8 cellular contexts compared by ENCODE assay signal in the genomic region with DNA sequence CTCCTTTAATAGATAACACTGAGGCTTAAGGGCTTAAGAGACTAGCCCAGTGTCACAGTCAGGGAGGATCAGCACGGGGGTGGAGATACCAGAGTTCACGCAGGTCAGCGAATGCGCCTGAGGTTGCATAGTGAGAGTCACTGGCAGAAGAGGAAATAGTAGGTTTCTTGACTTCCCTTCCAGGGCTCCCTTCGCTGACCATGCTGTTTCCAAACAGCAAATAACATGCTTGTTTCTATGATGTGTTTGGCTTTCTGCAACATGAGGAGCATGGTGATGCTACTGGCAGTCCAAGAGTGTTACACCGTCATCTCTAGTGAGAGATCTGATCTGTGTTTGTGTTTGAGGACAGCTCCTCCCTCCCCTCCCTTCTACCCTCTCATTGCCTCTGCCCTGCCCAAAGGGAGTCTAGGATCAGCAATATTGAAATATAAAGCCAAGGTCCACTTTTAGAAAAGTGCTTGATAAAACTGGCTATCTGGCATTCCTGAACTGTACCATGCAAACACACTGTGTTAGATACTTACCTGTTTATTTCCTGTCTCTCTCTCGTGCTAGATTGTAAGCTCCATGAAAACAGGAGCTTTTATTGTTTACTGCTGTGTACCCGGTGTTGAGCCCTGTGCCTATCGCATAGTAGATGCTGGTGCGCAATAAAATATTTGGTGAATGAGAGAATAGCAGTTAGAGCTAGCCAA. TPM values are rescaled to one million over a fixed set of nuclear protein-coding genes. Genes with fewer than 3 reads are reported as not detected.
DNase-seq lines count a peak whose midpoint lies in the region; ATAC-seq and TF ChIP-seq lines count a peak whose summit lies in the region.

No MANE protein-coding gene starts in this region.

- TF ChIP-seq CTCF in CD14-positive monocyte (IDR thresholded peaks at IDR 0.05) (no peak), progenitor cell of endocrine pancreas (IDR thresholded peaks at IDR 0.05; ENCODE audit: unreplicated experiment) (no peak)

- peaks cover 73% of the 10 kb centered on the region for H3K4me1 Mint-ChIP-seq in CD14-positive monocyte
- H3K4me1 Mint-ChIP-seq in progenitor cell of endocrine pancreas (ENCODE audit: low read depth), result peaks cover 42% of the 10 kb centered on the region

- H3K9me3 Mint-ChIP-seq in CD14-positive monocyte (no peaks in the 10 kb centered on the region), progenitor cell of endocrine pancreas (ENCODE audit: low read depth) (no peaks in the 10 kb centered on the region)

- DNase-seq in CD14-positive monocyte (ENCODE audit: low spot score) (peak; percentile 91), SKM-1 (lab: John Stamatoyannopoulos, UW; ENCODE audit: unreplicated experiment) (peak; percentile 56), cardiac septum (ENCODE audit: low spot score) (peak; percentile 87), NCI-H1436 (lab: John Stamatoyannopoulos, UW) (no peak), HEK293T (ENCODE audit: extremely low spot score) (no peak), progenitor cell of endocrine pancreas (ENCODE audit: low spot score, unreplicated experiment) (no peak)
- DNase-seq in stimulated activated naive CD8-positive, alpha-beta T cell treated with anti-CD3 and anti-CD28 coated beads, Interleukin-15, Interleukin-2, amounts not matched to agents 100 U/mL and 50 U/mL, for 24 hours, result peak; percentile 48

- peaks cover 49 to 70% of the 10 kb centered on the region in 2 donors for H3K36me3 Mint-ChIP-seq in CD14-positive monocyte
- peaks cover 11% of the 10 kb centered on the region for H3K36me3 Mint-ChIP-seq in progenitor cell of endocrine pancreas (ENCODE audit: insufficient read depth)

- intact Hi-C loops in CD14-positive monocyte (cut with micrococcal nuclease), result loop anchor here in 1 of 2 donors (5.0 kb wide), 1 partner anchor 43 kb away; no protein-coding TSS in a partner anchor
- intact Hi-C loops in cardiac septum (cut with DNase I), result no loop called here

- POLR2A ChIA-PET in HEK293T (lab: Yijun Ruan, JAX), result interaction anchor here (9.1 kb wide), 1 partner anchor 13 kb away, joined by 92 read pairs; a partner anchor contains a TSS

- peaks cover 0 to 1% (median 0%) of the 10 kb centered on the region in 3 donors for H3K27me3 Mint-ChIP-seq in CD14-positive monocyte (ENCODE audit: low read depth in 3 of 3)
- H3K27me3 Mint-ChIP-seq in progenitor cell of endocrine pancreas, result peaks cover 3% of the 10 kb centered on the region

- H3K27ac Mint-ChIP-seq in CD14-positive monocyte (peak overlapping the region; percentile 94 to 99 (median 98)), progenitor cell of endocrine pancreas (no peak overlapping the region)

- ATAC-seq in HG02571 (IDR thresholded peaks at IDR 0.05; ENCODE audit: unreplicated experiment), result peak; percentile 57
- ATAC-seq in stimulated activated naive CD8-positive, alpha-beta T cell treated with anti-CD3 and anti-CD28 coated beads, Interleukin-15, Interleukin-2, amounts not matched to agents 100 U/mL and 50 U/mL, for 24 hours, result peak; percentile 76

- CTCF ChIA-PET in HEK293T (lab: Yijun Ruan, JAX), result interaction anchor here (0.7 to 1.0 kb wide), 2 partner anchors 10 to 18 kb away, joined by 3 read pairs; no protein-coding TSS in a partner anchor

- H3K4me3 Mint-ChIP-seq in CD14-positive monocyte (peak overlapping the region; percentile 66 to 75), progenitor cell of endocrine pancreas (ENCODE audit: low read depth) (no peak overlapping the region)

TF ChIP-seq in HEK293T, 16 proteins besides CTCF, POLR2A, EP300 and RAD21:
- TF ChIP-seq TARDBP (IDR thresholded peaks at IDR 0.05) (no peak), FOXM1 (IDR thresholded peaks at IDR 0.05; ENCODE audit: borderline replicate concordance) (no peak), SUZ12 (IDR thresholded peaks at IDR 0.05) (no peak)

RNA-seq across cellular contexts. Expression of a gene that starts 12.3 kb away (rescaled TPM):
- polyA plus RNA-seq in CD14-positive monocyte, result 10 to 100 TPM; 21.0 to 21.7 TPM
- 17.4 TPM for total RNA-seq in cardiac septum
- 54.1 and 55.6 TPM in 2 replicates for total RNA-seq in progenitor cell of endocrine pancreas

Comparison
In these comparisons a context has a peak if more than half of its experiments do, and no peak if none do; other contexts are left out.
1. DNase-seq: peak in CD14-positive monocyte (single experiment), SKM-1 (single experiment), cardiac septum (single experiment) and stimulated activated naive CD8-positive, alpha-beta T cell treated with anti-CD3 and anti-CD28 coated beads, Interleukin-15, Interleukin-2, amounts not matched to agents 100 U/mL and 50 U/mL, for 24 hours (single experiment); none in NCI-H1436 (single experiment), HEK293T (single experiment) and progenitor cell of endocrine pancreas (single experiment).